In genomic region chr2:183665403-183665802, GRCh38 we compare ENCODE assay signal across 14 cellular contexts.
A peak's percentile ranks its signal among the peaks of the same experiment; 100 is the strongest.
DNase-seq lines count a peak whose midpoint lies in the region; ATAC-seq, FAIRE-seq and TF ChIP-seq lines count a peak whose summit lies in the region.
"Had no signal": no experiment of that assay in that cellular context is flagged by ENCODE, and none has a peak within 500 bp of the region (broad histone marks: within the 10 kb centered on the region; RNA-seq: fewer than 3 reads in every experiment).

No MANE protein-coding gene starts in this region.

- H3K4me3 ChIP-seq in neural progenitor cell (no peak overlapping the region), adrenal gland (no peak overlapping the region)
- H3K4me3 ChIP-seq: K562 had no signal

- H3K27ac Mint-ChIP-seq in neural progenitor cell = peak overlapping the region; percentile 26
- no peak overlapping the region for H3K27ac Mint-ChIP-seq in immature natural killer cell
- H3K27ac Mint-ChIP-seq: natural killer cell had no signal

- no peak overlapping the region for H3K4me2 ChIP-seq in neural progenitor cell

- H3K4me1 ChIP-seq in neural progenitor cell (peaks cover 14% of the 10 kb centered on the region), adrenal gland (replicated peaks in 1 of 2) (peaks cover 4 to 7% of the 10 kb centered on the region in 2 donors)

- no peaks in the 10 kb centered on the region for H4K20me1 ChIP-seq in neural progenitor cell (ENCODE audit: low read depth)

- H3K27me3 ChIP-seq in neural progenitor cell (no peaks in the 10 kb centered on the region), adrenal gland (no peaks in the 10 kb centered on the region)

- H3K27ac ChIP-seq in neural progenitor cell = no peak overlapping the region
- no peak overlapping the region for H3K27ac ChIP-seq in adrenal gland
- H3K27ac ChIP-seq: C4-2B had no signal

- H3F3A ChIP-seq in neural progenitor cell (ENCODE audit: low read depth) = no peaks in the 10 kb centered on the region

- H3K27me3 Mint-ChIP-seq in neural progenitor cell (ENCODE audit: insufficient read depth, low read depth) (no peaks in the 10 kb centered on the region), immature natural killer cell (ENCODE audit: low read depth in 3 of 3) (peaks cover 0 to 2% (median 0%) of the 10 kb centered on the region in 3 donors)

- H3K9me3 ChIP-seq in neural progenitor cell (ENCODE audit: low read depth) (no peaks in the 10 kb centered on the region), adrenal gland (replicated peaks in 1 of 3) (no peaks in the 10 kb centered on the region)

- no peak for TF ChIP-seq POLR2A in H54 (IDR thresholded peaks at IDR 0.05; ENCODE audit: low read depth, low read length)
- no peak for TF ChIP-seq POLR2A in adrenal gland (IDR thresholded peaks at IDR 0.05)

- H3K36me3 ChIP-seq in neural progenitor cell = no peaks in the 10 kb centered on the region
- no peaks in the 10 kb centered on the region for H3K36me3 ChIP-seq in adrenal gland (replicated peaks in 1 of 2)

- H3K79me2 ChIP-seq in neural progenitor cell (ENCODE audit: low read depth) = no peaks in the 10 kb centered on the region

- no peak for ATAC-seq in HG03521 (IDR thresholded peaks at IDR 0.05; ENCODE audit: unreplicated experiment)
- ATAC-seq: K562, natural killer cell had no signal

- no peak for DNase-seq in H54 (ENCODE audit: insufficient read length, low spot score)
- DNase-seq in NCI-H187 (lab: John Stamatoyannopoulos, UW) = peak; percentile 38 to 41
- peak; percentile 96 for DNase-seq in NCI-H69 (lab: John Stamatoyannopoulos, UW)
- peak; percentile 18 for DNase-seq in neural progenitor cell (ENCODE audit: low spot score)
- DNase-seq in effector CD4-positive, alpha-beta T cell = no peak
- DNase-seq in immature natural killer cell = no peak
- no peak for DNase-seq in adrenal gland
- DNase-seq: activated CD4-positive, alpha-beta T cell treated with anti-CD3 and anti-CD28 coated beads, Interleukin-2, amount 50 U/mL, for 4 hours; activated gamma-delta T cell treated with Interleukin-2 at 50 U/mL for 16 hours; natural killer cell had no signal

- TF ChIP-seq CTCF in neural progenitor cell (IDR thresholded peaks at IDR 0.05) (no peak), adrenal gland (IDR thresholded peaks at IDR 0.05) (no peak)

- intact Hi-C loops in adrenal gland (cut with DNase I) = no loop called here

- no peak overlapping the region for H3K9ac ChIP-seq in neural progenitor cell

- WGBS in adrenal gland, 4 donors = 35 to 43% (median 42%) methylated on average over 3 of the region's 3 CpGs

- no peaks in the 10 kb centered on the region for H3K36me3 Mint-ChIP-seq in neural progenitor cell
- H3K36me3 Mint-ChIP-seq in immature natural killer cell = no peaks in the 10 kb centered on the region

- FAIRE-seq in H54 (lab: Jason Lieb, UNC) = peak; percentile 57
- FAIRE-seq: bronchial epithelial cell, K562 had no signal

- no peak overlapping the region for H2AFZ ChIP-seq in neural progenitor cell (replicated peaks)

- no peaks in the 10 kb centered on the region for H3K9me3 Mint-ChIP-seq in neural progenitor cell
- peaks cover 8 to 34% (median 12%) of the 10 kb centered on the region in 6 donors for H3K9me3 Mint-ChIP-seq in immature natural killer cell

- H3K4me1 Mint-ChIP-seq in neural progenitor cell (peaks cover 16% of the 10 kb centered on the region), immature natural killer cell (no peaks in the 10 kb centered on the region)
- H3K4me1 Mint-ChIP-seq: natural killer cell had no signal

- H3K4me3 Mint-ChIP-seq in neural progenitor cell (no peak overlapping the region), immature natural killer cell (no peak overlapping the region)
- H3K4me3 Mint-ChIP-seq: natural killer cell had no signal

Comparison
In these comparisons a context has a peak if more than half of its experiments do, and no peak if none do; other contexts are left out.
1. DNase-seq: peak in NCI-H187 (2 of 2), NCI-H69 (single experiment) and neural progenitor cell (single experiment); none in H54 (single experiment), effector CD4-positive, alpha-beta T cell (single experiment), immature natural killer cell (0 of 3) and adrenal gland (0 of 7).